Comparison of ENCODE assay signal across 15 cellular contexts in the genomic region with DNA sequence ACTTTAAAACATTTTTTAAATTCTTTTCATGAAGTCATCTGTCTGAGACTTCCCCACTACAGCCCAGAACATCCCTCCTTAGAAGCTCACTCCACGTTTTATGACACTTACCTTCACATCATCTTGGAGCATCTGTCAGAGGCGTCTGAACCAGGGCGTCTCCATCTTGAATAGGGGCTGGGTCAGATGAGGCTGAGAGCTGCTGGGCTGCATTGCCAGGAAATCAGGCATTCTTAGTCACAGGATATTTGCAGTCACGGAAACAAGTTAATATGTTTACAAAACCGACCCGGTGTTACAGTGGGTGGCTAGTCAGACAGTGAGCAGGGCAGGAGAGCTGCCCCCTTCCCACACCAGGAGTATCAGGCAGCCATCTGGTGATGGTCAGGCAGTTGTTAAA.
DNase-seq lines count a peak whose midpoint lies in the region; ATAC-seq and TF ChIP-seq lines count a peak whose summit lies in the region.
"Had no signal": no experiment of that assay in that cellular context is flagged by ENCODE, and none has a peak within 500 bp of the region (broad histone marks: within the 10 kb centered on the region; RNA-seq: fewer than 3 reads in every experiment).

No MANE protein-coding gene starts in this region.

- peaks cover 86% of the 10 kb centered on the region for H3K4me1 Mint-ChIP-seq in HFFc6 (ENCODE audit: low read depth)
- H3K4me1 Mint-ChIP-seq: stimulated activated naive CD8-positive, alpha-beta T cell treated with anti-CD3 and anti-CD28 coated beads, Interleukin-15, amount 100 ng/mL, for 72 hours had no signal

- peaks cover 9% of the 10 kb centered on the region for H3K4me1 ChIP-seq in mesenchymal stem cell (ENCODE audit: control insufficient read depth, insufficient read depth, low read depth, low read length)
- H3K4me1 ChIP-seq: ascending aorta had no signal

- no peaks in the 10 kb centered on the region for H3K27me3 ChIP-seq in mesenchymal stem cell (ENCODE audit: control insufficient read depth in 1 of 2, insufficient read depth in 1 of 2, low read length in 2 of 2)
- H3K27me3 ChIP-seq: ascending aorta; BLaER1 treated with 17β-estradiol and CSF1 and Interleukin-3, amounts not matched to agents 10 nM and 100 nM had no signal

- no peak overlapping the region for H2AK5ac ChIP-seq in mesenchymal stem cell (ENCODE audit: low read length, severe bottlenecking)

- H3K79me1 ChIP-seq in mesenchymal stem cell (replicated peaks; ENCODE audit: low read length, poor library complexity, severe bottlenecking), result no peaks in the 10 kb centered on the region

- H3K36me3 ChIP-seq in mesenchymal stem cell (ENCODE audit: control insufficient read depth in 1 of 2, insufficient read depth in 2 of 2, low read depth in 1 of 2, low read length in 2 of 2), result no peaks in the 10 kb centered on the region
- H3K36me3 ChIP-seq: ascending aorta; BLaER1 treated with 17β-estradiol and CSF1 and Interleukin-3, amounts not matched to agents 10 nM and 100 nM had no signal

- no peaks in the 10 kb centered on the region; the same call in 1 of the 2 replicates for H3K27me3 Mint-ChIP-seq in HFFc6 (ENCODE audit: insufficient read depth)
- H3K27me3 Mint-ChIP-seq: stimulated activated naive CD8-positive, alpha-beta T cell treated with anti-CD3 and anti-CD28 coated beads, Interleukin-15, amount 100 ng/mL, for 72 hours had no signal

- TF ChIP-seq CTCF in HFFc6 (IDR thresholded peaks at IDR 0.05), result no peak
- TF ChIP-seq CTCF in RWPE1 (conservative IDR thresholded peaks at IDR 0.05; ENCODE audit: low read depth), result no peak

- H2BK5ac ChIP-seq in mesenchymal stem cell (ENCODE audit: low read depth, low read length, poor library complexity, severe bottlenecking), result peak overlapping the region; percentile 32

- no peak overlapping the region for H3K9ac ChIP-seq in mesenchymal stem cell (ENCODE audit: low read length)
- H3K9ac ChIP-seq: BLaER1 treated with 17β-estradiol and CSF1 and Interleukin-3, amounts not matched to agents 10 nM and 100 nM had no signal

- H4K91ac ChIP-seq in mesenchymal stem cell (ENCODE audit: low read length), result no peak overlapping the region

- H3K36me3 Mint-ChIP-seq in HFFc6 (ENCODE audit: low read depth), result peaks cover 44% of the 10 kb centered on the region

- H4K8ac ChIP-seq in mesenchymal stem cell (ENCODE audit: low read length), result peak overlapping the region; percentile 78

- no peak overlapping the region for H3K23ac ChIP-seq in mesenchymal stem cell (ENCODE audit: low read length in 2 of 2)

- no peak overlapping the region for H3K14ac ChIP-seq in mesenchymal stem cell (ENCODE audit: low read length in 2 of 2)

- H3K9me3 Mint-ChIP-seq in HFFc6, result peaks cover 13% of the 10 kb centered on the region
- H3K9me3 Mint-ChIP-seq: stimulated activated naive CD8-positive, alpha-beta T cell treated with anti-CD3 and anti-CD28 coated beads, Interleukin-15, amount 100 ng/mL, for 72 hours had no signal

- no peak overlapping the region for H3K4me3 ChIP-seq in mesenchymal stem cell (ENCODE audit: insufficient read depth in 1 of 2, low read depth in 1 of 2, low read length in 2 of 2)
- H3K4me3 ChIP-seq: ascending aorta; BLaER1 treated with 17β-estradiol and CSF1 and Interleukin-3, amounts not matched to agents 10 nM and 100 nM had no signal

- H3K27ac Mint-ChIP-seq in HFFc6, result peak overlapping the region; percentile 90
- H3K27ac Mint-ChIP-seq: stimulated activated naive CD8-positive, alpha-beta T cell treated with anti-CD3 and anti-CD28 coated beads, Interleukin-15, amount 100 ng/mL, for 72 hours had no signal

- POLR2A ChIA-PET in RWPE1 (lab: Yijun Ruan, JAX; ENCODE audit: low non-redundant PET), result no interaction called here

- no peak overlapping the region for H3K4ac ChIP-seq in mesenchymal stem cell (ENCODE audit: low read depth in 1 of 2, low read length in 2 of 2)

- H3K4me3 Mint-ChIP-seq in HFFc6, result peak overlapping the region; percentile 82
- H3K4me3 Mint-ChIP-seq: stimulated activated naive CD8-positive, alpha-beta T cell treated with anti-CD3 and anti-CD28 coated beads, Interleukin-15, amount 100 ng/mL, for 72 hours had no signal

- ATAC-seq in GM21723 (IDR thresholded peaks at IDR 0.05; ENCODE audit: unreplicated experiment) (no peak), HG02763 (IDR thresholded peaks at IDR 0.05; ENCODE audit: unreplicated experiment) (no peak)
- ATAC-seq: activated CD4-positive, CD25-positive, alpha-beta regulatory T cell treated with anti-CD3 and anti-CD28 coated beads, Interleukin-2, amount 50 U/mL, for 24 hours; HCT116; stimulated activated naive CD8-positive, alpha-beta T cell treated with anti-CD3 and anti-CD28 coated beads, Interleukin-15, amount 100 ng/mL, for 72 hours had no signal

- H2AFZ ChIP-seq in mesenchymal stem cell (ENCODE audit: low read depth, low read length), result peak overlapping the region; percentile 67

- no peak overlapping the region for H2BK15ac ChIP-seq in mesenchymal stem cell (ENCODE audit: low read depth, poor library complexity, severe bottlenecking)

- H2BK120ac ChIP-seq in mesenchymal stem cell (ENCODE audit: low read depth, low read length), result peak overlapping the region; percentile 4

- H3K18ac ChIP-seq in mesenchymal stem cell (ENCODE audit: low read depth in 1 of 2, low read length in 2 of 2), result peak overlapping the region; percentile 24 to 68

- DNase-seq in AG08395 (ENCODE audit: low spot score) (peak; percentile 2), HFFc6 (peak; percentile 87), dermis blood vessel endothelial cell (peak; percentile 95), mesenchymal stem cell (peak; percentile 88), RWPE1 (ENCODE audit: low spot score) (no peak), NCI-H524 (lab: John Stamatoyannopoulos, UW) (no peak)
- DNase-seq: activated T-cell treated with anti-CD3 and anti-CD28 coated beads, Interleukin-2, amount 50 U/mL, for 1 hour; NCI-H1694 treated with DMSO at 0.1 percent for 48 hours; stimulated activated naive CD8-positive, alpha-beta T cell treated with anti-CD3 and anti-CD28 coated beads, Interleukin-15, amount 100 ng/mL, for 72 hours had no signal

- H2BK12ac ChIP-seq in mesenchymal stem cell (ENCODE audit: low read length in 2 of 2), result peak overlapping the region in 1 of 2 experiments; percentile 100

- 6% methylated on average over 6 of the region's 6 CpGs for WGBS in mesenchymal stem cell

- H3K9me3 ChIP-seq in mesenchymal stem cell (ENCODE audit: control insufficient read depth, low read length), result no peaks in the 10 kb centered on the region
- H3K9me3 ChIP-seq: ascending aorta; BLaER1 treated with 17β-estradiol and CSF1 and Interleukin-3, amounts not matched to agents 10 nM and 100 nM had no signal

- H3K4me2 ChIP-seq in mesenchymal stem cell (ENCODE audit: low read length, poor library complexity, severe bottlenecking), result peak overlapping the region; percentile 13
- H3K4me2 ChIP-seq: BLaER1 treated with 17β-estradiol and CSF1 and Interleukin-3, amounts not matched to agents 10 nM and 100 nM had no signal

- CTCF ChIA-PET in RWPE1 (lab: Yijun Ruan, JAX), result no interaction called here

- no peak overlapping the region for H3K27ac ChIP-seq in mesenchymal stem cell (ENCODE audit: low read length, poor library complexity, severe bottlenecking)
- no peak overlapping the region for H3K27ac ChIP-seq in RWPE1
- H3K27ac ChIP-seq: ascending aorta; BLaER1 treated with 17β-estradiol and CSF1 and Interleukin-3, amounts not matched to agents 10 nM and 100 nM had no signal

Comparison
In these comparisons a context has a peak if more than half of its experiments do, and no peak if none do; other contexts are left out.
1. DNase-seq: peak in AG08395 (single experiment), HFFc6 (single experiment), dermis blood vessel endothelial cell (single experiment) and mesenchymal stem cell (single experiment); none in RWPE1 (single experiment) and NCI-H524 (0 of 2).